8 cellular contexts compared by ENCODE assay signal in genomic region chr2:161122772-161123530, GRCh38. TPM values are rescaled to one million over a fixed set of nuclear protein-coding genes. Genes with fewer than 3 reads are reported as not detected.
DNase-seq lines count a peak whose midpoint lies in the region; TF ChIP-seq lines count a peak whose summit lies in the region.

No MANE protein-coding gene starts in this region.

- CTCF ChIA-PET in HEK293T (lab: Yijun Ruan, JAX), result no interaction called here

- peak overlapping the region; percentile 90 to 91 for H3K27ac ChIP-seq in breast epithelium
- peak overlapping the region; percentile 31 for H3K27ac ChIP-seq in substantia nigra (ENCODE audit: low read depth, low read length, poor library complexity, severe bottlenecking)

- intact Hi-C loops in breast epithelium (cut with DNase I; ENCODE audit: low total_unique reads), result no loop called here

- H3K36me3 ChIP-seq in NT2/D1 (ENCODE audit: insufficient read depth, insufficient read length, low read length) (no peaks in the 10 kb centered on the region), breast epithelium (no peaks in the 10 kb centered on the region)

- H3K9me3 ChIP-seq in NT2/D1 (ENCODE audit: insufficient read depth, low read length), result no peaks in the 10 kb centered on the region
- no peaks in the 10 kb centered on the region for H3K9me3 ChIP-seq in breast epithelium

- H3K27me3 ChIP-seq in NT2/D1 (ENCODE audit: insufficient read depth, insufficient read length) (no peaks in the 10 kb centered on the region), breast epithelium (no peaks in the 10 kb centered on the region)

- TF ChIP-seq POLR2A in breast epithelium (IDR thresholded peaks at IDR 0.05), result no peak

- H3K4me3 ChIP-seq in NT2/D1 (ENCODE audit: insufficient read length, low read depth), result no peak overlapping the region
- peak overlapping the region in 2 of 3 donors; percentile 13 for H3K4me3 ChIP-seq in breast epithelium

- POLR2A ChIA-PET in HEK293T (lab: Yijun Ruan, JAX), result interaction anchor here (0.9 kb wide), 1 partner anchor 18 kb away, joined by 3 read pairs; no protein-coding TSS in a partner anchor

- TF ChIP-seq CTCF in breast epithelium (IDR thresholded peaks at IDR 0.05), result no peak

- no peak overlapping the region for H3K9ac ChIP-seq in NT2/D1 (ENCODE audit: insufficient read length, low read depth)

- DNase-seq in GM04504 (ENCODE audit: low read depth) (peak; percentile 81), HEK293T (ENCODE audit: extremely low spot score) (peak; percentile 34), NT2/D1 (ENCODE audit: low read depth, low spot score) (peak; percentile 23), breast epithelium (ENCODE audit: low spot score in 2 of 2) (peak in 1 of 2 donors; percentile 59), kidney glomerular epithelial cell (lab: John Stamatoyannopoulos, UW) (peak; percentile 89), substantia nigra (lab: John Stamatoyannopoulos, UW) (peak in 6 of 49 donors; percentile 2 to 31 (median 6)), UCSD-AML1 (lab: John Stamatoyannopoulos, UW; ENCODE audit: unreplicated experiment) (no peak), NCI-H187 treated with DMSO at 0.1 percent for 48 hours (lab: John Stamatoyannopoulos, UW) (no peak)

- H3K4me1 ChIP-seq in NT2/D1 (ENCODE audit: insufficient read depth, insufficient read length) (no peaks in the 10 kb centered on the region), breast epithelium (peaks cover 0 to 14% of the 10 kb centered on the region in 2 donors)

TF ChIP-seq in HEK293T, 16 proteins besides CTCF, POLR2A, EP300 and RAD21:
- TF ChIP-seq PKNOX1 (IDR thresholded peaks at IDR 0.05), result peak; percentile 84
- no peak for TF ChIP-seq SUZ12 (IDR thresholded peaks at IDR 0.05)

RNA-seq across cellular contexts. Expression of gene TANK, which starts 37.3 kb away (rescaled TPM):
- 100 to 1,000 TPM; 128 to 242 (median 166) TPM for total RNA-seq in breast epithelium

Comparison
In these comparisons a context has a peak if more than half of its experiments do, and no peak if none do; other contexts are left out.
1. DNase-seq: peak in GM04504 (single experiment), HEK293T (single experiment), NT2/D1 (single experiment) and kidney glomerular epithelial cell (single experiment); none in UCSD-AML1 (single experiment) and NCI-H187 treated with DMSO at 0.1 percent for 48 hours (single experiment).